Comparison of ENCODE assay signal across 13 cellular contexts in the genomic region with DNA sequence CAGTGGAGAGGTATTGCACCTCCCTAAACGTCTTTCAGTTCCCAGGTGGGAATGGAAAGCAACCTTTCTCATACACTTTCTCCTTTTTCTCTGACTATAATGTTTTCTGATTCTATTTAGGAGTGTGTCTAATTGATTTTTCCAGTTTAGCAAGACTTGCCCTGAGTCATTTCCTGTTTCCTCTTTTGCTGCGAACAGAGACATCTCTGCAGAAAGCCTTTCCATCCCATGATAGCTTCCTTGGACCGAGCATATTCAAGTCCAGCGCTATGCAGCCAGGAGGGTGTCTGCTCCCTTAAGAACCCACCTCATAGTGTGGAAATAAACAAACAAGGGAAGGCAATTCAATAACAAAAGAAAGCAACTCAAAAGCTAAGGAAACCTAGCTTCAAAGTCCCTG. TPM values are rescaled to one million over a fixed set of nuclear protein-coding genes. Genes with fewer than 3 reads are reported as not detected.
DNase-seq lines count a peak whose midpoint lies in the region; ATAC-seq and TF ChIP-seq lines count a peak whose summit lies in the region.
"Had no signal": no experiment of that assay in that cellular context is flagged by ENCODE, and none has a peak within 500 bp of the region (broad histone marks: within the 10 kb centered on the region; RNA-seq: fewer than 3 reads in every experiment).

No MANE protein-coding gene starts in this region.

- no peaks in the 10 kb centered on the region for H3K27me3 ChIP-seq in CD8-positive, alpha-beta T cell (ENCODE audit: insufficient read depth, low read length)
- H3K27me3 ChIP-seq in colonic mucosa = no peaks in the 10 kb centered on the region
- H3K27me3 ChIP-seq: uterus had no signal

- H3K9me3 ChIP-seq in CD8-positive, alpha-beta T cell (ENCODE audit: low read length) = no peaks in the 10 kb centered on the region
- H3K9me3 ChIP-seq in colonic mucosa = no peaks in the 10 kb centered on the region
- H3K9me3 ChIP-seq: uterus had no signal

- DNase-seq in CD14-positive monocyte (ENCODE audit: low spot score) = no peak
- peak; percentile 15 for DNase-seq in KBM-7
- DNase-seq in SKM-1 (lab: John Stamatoyannopoulos, UW; ENCODE audit: unreplicated experiment) = peak; percentile 38
- peak; percentile 48 for DNase-seq in fibroblast of the aortic adventitia (ENCODE audit: low read depth)
- DNase-seq in CD8-positive, alpha-beta T cell = no peak
- DNase-seq in activated naive CD4-positive, alpha-beta T cell treated with anti-CD3 and anti-CD28 coated beads for 36 hours = no peak
- DNase-seq in colonic mucosa = no peak
- DNase-seq: NCI-H1048, NCI-H446, Right ventricle myocardium superior, uterus had no signal

- peaks cover 0 to 2% (median 1%) of the 10 kb centered on the region in 3 donors for H3K27me3 Mint-ChIP-seq in CD14-positive monocyte (ENCODE audit: low read depth in 3 of 3)
- no peaks in the 10 kb centered on the region for H3K27me3 Mint-ChIP-seq in CD8-positive, alpha-beta T cell (ENCODE audit: low read depth)
- no peaks in the 10 kb centered on the region for H3K27me3 Mint-ChIP-seq in activated naive CD4-positive, alpha-beta T cell treated with anti-CD3 and anti-CD28 coated beads for 36 hours (ENCODE audit: low read depth)
- H3K27me3 Mint-ChIP-seq: stimulated activated memory B cell treated with anti-CD40 and anti-IgM and Interleukin-4, amounts not matched to agents 10 μg/mL and 1 μg/mL and 100 μg/mL, for 72 hours had no signal

- peaks cover 0 to 7% (median 3%) of the 10 kb centered on the region in 7 donors for H3K9me3 Mint-ChIP-seq in CD14-positive monocyte
- no peaks in the 10 kb centered on the region for H3K9me3 Mint-ChIP-seq in CD8-positive, alpha-beta T cell
- H3K9me3 Mint-ChIP-seq in activated naive CD4-positive, alpha-beta T cell treated with anti-CD3 and anti-CD28 coated beads for 36 hours = peaks cover 1% of the 10 kb centered on the region
- H3K9me3 Mint-ChIP-seq: stimulated activated memory B cell treated with anti-CD40 and anti-IgM and Interleukin-4, amounts not matched to agents 10 μg/mL and 1 μg/mL and 100 μg/mL, for 72 hours had no signal

- intact Hi-C loops in CD14-positive monocyte (cut with micrococcal nuclease) = no loop called here
- intact Hi-C loops in CD8-positive, alpha-beta T cell (cut with DNase I, micrococcal nuclease) = no loop called here
- intact Hi-C loops in activated naive CD4-positive, alpha-beta T cell treated with anti-CD3 and anti-CD28 coated beads for 36 hours (cut with micrococcal nuclease) = no loop called here
- intact Hi-C loops in colonic mucosa (cut with DNase I) = no loop called here

- H3K4me3 ChIP-seq in fibroblast of the aortic adventitia (ENCODE audit: low read depth, low read length) (no peak overlapping the region), colonic mucosa (no peak overlapping the region)
- H3K4me3 ChIP-seq in CD8-positive, alpha-beta T cell (ENCODE audit: low read depth, low read length) = no peak overlapping the region
- H3K4me3 ChIP-seq: uterus had no signal

- H3K9ac ChIP-seq in colonic mucosa (ENCODE audit: low read depth in 2 of 2, low read length in 2 of 2) = no peak overlapping the region

- no peaks in the 10 kb centered on the region for H3K36me3 Mint-ChIP-seq in CD14-positive monocyte
- no peaks in the 10 kb centered on the region for H3K36me3 Mint-ChIP-seq in CD8-positive, alpha-beta T cell
- H3K36me3 Mint-ChIP-seq in activated naive CD4-positive, alpha-beta T cell treated with anti-CD3 and anti-CD28 coated beads for 36 hours (ENCODE audit: low read depth) = no peaks in the 10 kb centered on the region
- H3K36me3 Mint-ChIP-seq: stimulated activated memory B cell treated with anti-CD40 and anti-IgM and Interleukin-4, amounts not matched to agents 10 μg/mL and 1 μg/mL and 100 μg/mL, for 72 hours had no signal

- in situ Hi-C loops in KBM-7 (cut with MboI; ENCODE audit: low pct_unique_long_range_greater_than_20kb, low sequenced_read_pairs) = no loop called here

- no peak overlapping the region for H3K4me3 Mint-ChIP-seq in CD14-positive monocyte
- H3K4me3 Mint-ChIP-seq in CD8-positive, alpha-beta T cell = no peak overlapping the region
- no peak overlapping the region for H3K4me3 Mint-ChIP-seq in activated naive CD4-positive, alpha-beta T cell treated with anti-CD3 and anti-CD28 coated beads for 36 hours
- H3K4me3 Mint-ChIP-seq: stimulated activated memory B cell treated with anti-CD40 and anti-IgM and Interleukin-4, amounts not matched to agents 10 μg/mL and 1 μg/mL and 100 μg/mL, for 72 hours had no signal

- no peaks in the 10 kb centered on the region for H3K36me3 ChIP-seq in CD8-positive, alpha-beta T cell (ENCODE audit: insufficient read depth, low read length)
- H3K36me3 ChIP-seq in colonic mucosa = no peaks in the 10 kb centered on the region
- H3K36me3 ChIP-seq: uterus had no signal

- peak overlapping the region in 5 of 7 donors; percentile 19 to 92 (median 90) for H3K27ac Mint-ChIP-seq in CD14-positive monocyte
- H3K27ac Mint-ChIP-seq in CD8-positive, alpha-beta T cell = no peak overlapping the region
- H3K27ac Mint-ChIP-seq in activated naive CD4-positive, alpha-beta T cell treated with anti-CD3 and anti-CD28 coated beads for 36 hours = no peak overlapping the region
- H3K27ac Mint-ChIP-seq: stimulated activated memory B cell treated with anti-CD40 and anti-IgM and Interleukin-4, amounts not matched to agents 10 μg/mL and 1 μg/mL and 100 μg/mL, for 72 hours had no signal

- H3K4me1 Mint-ChIP-seq in CD14-positive monocyte = peaks cover 30% of the 10 kb centered on the region
- H3K4me1 Mint-ChIP-seq in CD8-positive, alpha-beta T cell (ENCODE audit: low read depth) = no peaks in the 10 kb centered on the region
- H3K4me1 Mint-ChIP-seq in activated naive CD4-positive, alpha-beta T cell treated with anti-CD3 and anti-CD28 coated beads for 36 hours (ENCODE audit: low read depth) = no peaks in the 10 kb centered on the region
- H3K4me1 Mint-ChIP-seq: stimulated activated memory B cell treated with anti-CD40 and anti-IgM and Interleukin-4, amounts not matched to agents 10 μg/mL and 1 μg/mL and 100 μg/mL, for 72 hours had no signal

- ATAC-seq in CD8-positive, alpha-beta T cell = no peak
- ATAC-seq in HG03432 (IDR thresholded peaks at IDR 0.05; ENCODE audit: unreplicated experiment) = no peak
- ATAC-seq: stimulated activated memory B cell treated with anti-CD40 and anti-IgM and Interleukin-4, amounts not matched to agents 10 μg/mL and 1 μg/mL and 100 μg/mL, for 72 hours had no signal

- TF ChIP-seq CTCF in CD14-positive monocyte (IDR thresholded peaks at IDR 0.05) (no peak), fibroblast of the aortic adventitia (IDR thresholded peaks at IDR 0.05; ENCODE audit: insufficient read depth, low read length) (no peak), colonic mucosa (IDR thresholded peaks at IDR 0.05) (no peak)
- TF ChIP-seq CTCF in CD8-positive, alpha-beta T cell (IDR thresholded peaks at IDR 0.05) = no peak

- no peaks in the 10 kb centered on the region for H3K4me1 ChIP-seq in CD8-positive, alpha-beta T cell (ENCODE audit: insufficient read depth, low read length)
- no peaks in the 10 kb centered on the region for H3K4me1 ChIP-seq in colonic mucosa
- H3K4me1 ChIP-seq: uterus had no signal

- no peak overlapping the region for H3K27ac ChIP-seq in CD8-positive, alpha-beta T cell (ENCODE audit: low read depth, low read length)
- no peak overlapping the region for H3K27ac ChIP-seq in colonic mucosa
- H3K27ac ChIP-seq: uterus had no signal

- CTCF ChIA-PET in CD8-positive, alpha-beta T cell (lab: Charles Lee) = no interaction called here
- CTCF ChIA-PET in activated naive CD4-positive, alpha-beta T cell treated with anti-CD3 and anti-CD28 coated beads for 36 hours (lab: Charles Lee) = no interaction called here

- POLR2A ChIA-PET in CD8-positive, alpha-beta T cell (lab: Charles Lee) = no interaction called here

RNA-seq across cellular contexts. Expression of gene CDH6, which starts 60.0 kb away (rescaled TPM):
- not detected for polyA plus RNA-seq in CD14-positive monocyte
- total RNA-seq in fibroblast of the aortic adventitia (ENCODE audit: low replicate concordance) (7.4 and 103 TPM in 2 replicates), colonic mucosa (1 to 10 TPM in 1 of 2 donors, under 1 TPM in 1; 0.52 to 2.0 TPM)
- not detected for total RNA-seq in CD8-positive, alpha-beta T cell
- not detected for total RNA-seq in activated naive CD4-positive, alpha-beta T cell treated with anti-CD3 and anti-CD28 coated beads for 36 hours

Comparison
In these comparisons a context has a peak if more than half of its experiments do, and no peak if none do; other contexts are left out.
1. DNase-seq: peak in KBM-7 (single experiment), SKM-1 (single experiment) and fibroblast of the aortic adventitia (single experiment); none in CD14-positive monocyte (single experiment), CD8-positive, alpha-beta T cell (0 of 7), activated naive CD4-positive, alpha-beta T cell treated with anti-CD3 and anti-CD28 coated beads for 36 hours (single experiment) and colonic mucosa (single experiment).
2. H3K27ac Mint-ChIP-seq: peak in CD14-positive monocyte (5 of 7); none in CD8-positive, alpha-beta T cell (single experiment) and activated naive CD4-positive, alpha-beta T cell treated with anti-CD3 and anti-CD28 coated beads for 36 hours (single experiment).